15 cellular contexts compared by ENCODE assay signal in genomic region chr18:2882201-2882600, GRCh38. TPM values are rescaled to one million over a fixed set of nuclear protein-coding genes. Genes with fewer than 3 reads are reported as not detected.
DNase-seq lines count a peak whose midpoint lies in the region.
"Had no signal": no experiment of that assay in that cellular context is flagged by ENCODE, and none has a peak within 500 bp of the region (broad histone marks: within the 10 kb centered on the region; RNA-seq: fewer than 3 reads in every experiment).

No MANE protein-coding gene starts in this region.

- no peak overlapping the region for H3K23ac ChIP-seq in trophoblast cell (ENCODE audit: low read length)

- peaks cover 44% of the 10 kb centered on the region for H3K4me1 ChIP-seq in CD4-positive, alpha-beta memory T cell (ENCODE audit: insufficient read depth, low read length)
- peaks cover 20% of the 10 kb centered on the region for H3K4me1 ChIP-seq in effector memory CD4-positive, alpha-beta T cell (ENCODE audit: control insufficient read depth, insufficient read depth, low read length, poor library complexity, severe bottlenecking)
- H3K4me1 ChIP-seq in trophoblast cell (ENCODE audit: control insufficient read depth in 1 of 2, insufficient read depth in 2 of 2, low read length in 2 of 2): peaks cover 0 to 7% of the 10 kb centered on the region in 2 experiments
- H3K4me1 ChIP-seq: gastrocnemius medialis had no signal

- H3K36me3 ChIP-seq in CD4-positive, alpha-beta memory T cell (ENCODE audit: insufficient read depth, low read length): no peaks in the 10 kb centered on the region
- H3K36me3 ChIP-seq in KOPT-K1 (ENCODE audit: insufficient read depth, low read length) (no peaks in the 10 kb centered on the region), trophoblast cell (ENCODE audit: control insufficient read depth in 1 of 2, insufficient read depth in 2 of 2, low read length in 2 of 2) (no peaks in the 10 kb centered on the region)
- no peaks in the 10 kb centered on the region for H3K36me3 ChIP-seq in effector memory CD4-positive, alpha-beta T cell (ENCODE audit: control insufficient read depth, insufficient read depth, low read length)
- H3K36me3 ChIP-seq: gastrocnemius medialis had no signal

- H4K12ac ChIP-seq in trophoblast cell (ENCODE audit: low read depth, low read length): no peak overlapping the region

- DNase-seq in CD4-positive, alpha-beta memory T cell: no peak
- no peak for DNase-seq in effector memory CD4-positive, alpha-beta T cell
- no peak for DNase-seq in trophoblast cell
- no peak for DNase-seq in activated CD4-positive, CD25-positive, alpha-beta regulatory T cell (lab: John Stamatoyannopoulos, UW)
- no peak for DNase-seq in kidney glomerular epithelial cell (lab: John Stamatoyannopoulos, UW)
- DNase-seq in NCI-H345 (lab: John Stamatoyannopoulos, UW): no peak
- DNase-seq: activated gamma-delta T cell, H9, nucleus accumbens, T-helper 9 cell had no signal

- H3K9me3 Mint-ChIP-seq in CD4-positive, alpha-beta memory T cell: peaks cover 0 to 10% (median 7%) of the 10 kb centered on the region in 8 donors

- H3K27ac ChIP-seq in CD4-positive, alpha-beta memory T cell (ENCODE audit: low read depth, low read length): peak overlapping the region; percentile 57
- H3K27ac ChIP-seq in KOPT-K1 (ENCODE audit: low read depth, low read length, poor library complexity, severe bottlenecking) (peak overlapping the region; percentile 99), trophoblast cell (ENCODE audit: low read depth, low read length) (no peak overlapping the region)
- H3K27ac ChIP-seq in effector memory CD4-positive, alpha-beta T cell (ENCODE audit: insufficient read depth, low read length, poor library complexity, severe bottlenecking): peak overlapping the region; percentile 42
- H3K27ac ChIP-seq: gastrocnemius medialis had no signal

- POLR2A ChIA-PET in CD4-positive, alpha-beta memory T cell (lab: Charles Lee; ENCODE audit: partially characterized antibody): interaction anchor here (1.4 to 1.9 kb wide), 2 partner anchors 24 to 28 kb away, joined by 4 to 14 read pairs; no protein-coding TSS in a partner anchor

- H2AFZ ChIP-seq in trophoblast cell (ENCODE audit: insufficient read depth, low read length, poor library complexity): no peak overlapping the region

- H4K91ac ChIP-seq in trophoblast cell (ENCODE audit: low read depth, low read length): no peak overlapping the region

- H3K79me2 ChIP-seq in trophoblast cell (ENCODE audit: control insufficient read depth, insufficient read depth, low read length, poor library complexity): no peaks in the 10 kb centered on the region

- H3K4ac ChIP-seq in trophoblast cell (ENCODE audit: low read depth, low read length): no peak overlapping the region

- no peak overlapping the region for H3K18ac ChIP-seq in trophoblast cell (ENCODE audit: low read length)

- H3K4me3 Mint-ChIP-seq in CD4-positive, alpha-beta memory T cell: peak overlapping the region in 7 of 8 donors; percentile 81 to 88 (median 83)
- H3K4me3 Mint-ChIP-seq: H9; stimulated activated memory B cell treated with anti-CD40 and anti-IgM and Interleukin-4, amounts not matched to agents 10 μg/mL and 1 μg/mL and 100 μg/mL, for 72 hours had no signal

- H3K4me2 ChIP-seq in trophoblast cell (ENCODE audit: low read length): no peak overlapping the region

- no peak overlapping the region for H3K14ac ChIP-seq in trophoblast cell (ENCODE audit: low read length)

- no peaks in the 10 kb centered on the region for H3K27me3 ChIP-seq in CD4-positive, alpha-beta memory T cell (ENCODE audit: insufficient read depth, low read length)
- H3K27me3 ChIP-seq in effector memory CD4-positive, alpha-beta T cell (replicated peaks; ENCODE audit: control insufficient read depth, insufficient read depth, low read length, poor library complexity, severe bottlenecking): no peaks in the 10 kb centered on the region
- no peaks in the 10 kb centered on the region for H3K27me3 ChIP-seq in trophoblast cell (ENCODE audit: insufficient read depth, low read length)

- H3K79me1 ChIP-seq in trophoblast cell (ENCODE audit: low read length): no peaks in the 10 kb centered on the region

- peaks cover 5 to 10% of the 10 kb centered on the region in 2 donors for H3K36me3 Mint-ChIP-seq in CD4-positive, alpha-beta memory T cell

- no peak overlapping the region for H3K9ac ChIP-seq in trophoblast cell (ENCODE audit: low read length)

- no peaks in the 10 kb centered on the region for H3K27me3 Mint-ChIP-seq in CD4-positive, alpha-beta memory T cell
- H3K27me3 Mint-ChIP-seq: activated CD4-positive, alpha-beta T cell treated with anti-CD3 and anti-CD28 coated beads, Interleukin-2, amount 10 ng/mL, durations not matched to agents 24 days and 14 days; stimulated activated memory B cell treated with anti-CD40 and anti-IgM and Interleukin-4, amounts not matched to agents 10 μg/mL and 1 μg/mL and 100 μg/mL, for 72 hours had no signal

- H3K4me1 Mint-ChIP-seq in CD4-positive, alpha-beta memory T cell: peaks cover 23 to 67% (median 39%) of the 10 kb centered on the region in 4 donors

- WGBS in trophoblast cell (ENCODE audit: extremely low coverage, insufficient coverage, insufficient read length): no CpG with 5 or more reads among the region's 4 CpGs

- peak overlapping the region in 6 of 7 donors; percentile 87 to 93 (median 90) for H3K27ac Mint-ChIP-seq in CD4-positive, alpha-beta memory T cell
- H3K27ac Mint-ChIP-seq: H9; stimulated activated memory B cell treated with anti-CD40 and anti-IgM and Interleukin-4, amounts not matched to agents 10 μg/mL and 1 μg/mL and 100 μg/mL, for 72 hours had no signal

- CTCF ChIA-PET in CD4-positive, alpha-beta memory T cell (lab: Charles Lee; ENCODE audit: partially characterized antibody): no interaction called here

- no peaks in the 10 kb centered on the region for H3K9me3 ChIP-seq in CD4-positive, alpha-beta memory T cell (ENCODE audit: control insufficient read depth in 1 of 2, low read length in 2 of 2)
- peaks cover 13% of the 10 kb centered on the region for H3K9me3 ChIP-seq in KOPT-K1 (ENCODE audit: insufficient read depth, low read length, poor library complexity, severe bottlenecking)
- peaks cover 6% of the 10 kb centered on the region for H3K9me3 ChIP-seq in effector memory CD4-positive, alpha-beta T cell (ENCODE audit: control insufficient read depth, low read length)
- peaks cover 2% of the 10 kb centered on the region for H3K9me3 ChIP-seq in trophoblast cell (ENCODE audit: insufficient read depth, low read depth, low read length)
- H3K9me3 ChIP-seq: gastrocnemius medialis had no signal

- intact Hi-C loops in CD4-positive, alpha-beta memory T cell (cut with micrococcal nuclease): loop anchor here (5.0 kb wide), 1 partner anchor 35 kb away; the partner anchor contains the start of gene EMILIN2

- peak overlapping the region; percentile 63 for H2BK120ac ChIP-seq in trophoblast cell (ENCODE audit: insufficient read depth, low read length, poor library complexity)

- H4K8ac ChIP-seq in trophoblast cell (ENCODE audit: low read depth, low read length): no peak overlapping the region

- no peak overlapping the region for H2BK5ac ChIP-seq in trophoblast cell (ENCODE audit: low read depth, low read length, poor library complexity)

- H2BK12ac ChIP-seq in trophoblast cell (ENCODE audit: low read length): no peak overlapping the region

- H3K4me3 ChIP-seq in CD4-positive, alpha-beta memory T cell (ENCODE audit: low read length in 2 of 2): no peak overlapping the region
- H3K4me3 ChIP-seq in effector memory CD4-positive, alpha-beta T cell (ENCODE audit: insufficient read depth, low read depth, low read length, poor library complexity, severe bottlenecking): no peak overlapping the region
- H3K4me3 ChIP-seq in trophoblast cell (ENCODE audit: low read depth, low read length): no peak overlapping the region
- H3K4me3 ChIP-seq: gastrocnemius medialis, GM12878 had no signal

- no peak overlapping the region for H2AK5ac ChIP-seq in trophoblast cell (ENCODE audit: low read length)

RNA-seq across cellular contexts. Expression of gene EMILIN2, which starts 35.4 kb away (rescaled TPM):
- 10 to 100 TPM in 1 of 2 experiments, 1 to 10 TPM in 1; 9.5 to 11.4 TPM for total RNA-seq in CD4-positive, alpha-beta memory T cell
- polyA plus RNA-seq in CD4-positive, alpha-beta memory T cell: 1 to 10 TPM; 4.9 to 7.7 TPM
- polyA plus RNA-seq in trophoblast cell (2013): 18.4 and 19.0 TPM in 2 replicates
